In genomic region chr20:49231461-49231860, GRCh38 we compare ENCODE assay signal across 24 cellular contexts. TPM values are rescaled to one million over a fixed set of nuclear protein-coding genes. Genes with fewer than 3 reads are reported as not detected.
DNase-seq lines count a peak whose midpoint lies in the region; ATAC-seq and TF ChIP-seq lines count a peak whose summit lies in the region.
"Had no signal": no experiment of that assay in that cellular context is flagged by ENCODE, and none has a peak within 500 bp of the region (broad histone marks: within the 10 kb centered on the region; RNA-seq: fewer than 3 reads in every experiment).

No MANE protein-coding gene starts in this region.

- H3K27me3 ChIP-seq in SJCRH30, result no peaks in the 10 kb centered on the region
- no peaks in the 10 kb centered on the region for H3K27me3 ChIP-seq in spleen (replicated peaks in 1 of 7)
- H3K27me3 ChIP-seq: testis, vagina had no signal

- H3K27ac ChIP-seq in SJCRH30, result peak overlapping the region; percentile 94
- H3K27ac ChIP-seq in spleen, result peak overlapping the region in 4 of 8 donors; percentile 66 to 79 (median 71)
- H3K27ac ChIP-seq: testis, vagina had no signal

- intact Hi-C loops in Calu3 (cut with micrococcal nuclease; ENCODE audit: unreplicated experiment), result no loop called here
- intact Hi-C loops in spleen (cut with DNase I; ENCODE audit: low total_unique reads), result no loop called here

- H3K4me3 ChIP-seq in SJCRH30, result no peak overlapping the region
- H3K4me3 ChIP-seq in spleen, result no peak overlapping the region
- H3K4me3 ChIP-seq: GM23338, lung, skin epidermis, testis, vagina had no signal

- ATAC-seq in effector memory CD8-positive, alpha-beta T cell (replicated peaks), result no peak
- ATAC-seq in GM19351 (IDR thresholded peaks at IDR 0.05; ENCODE audit: unreplicated experiment) (no peak), HG03095 (IDR thresholded peaks at IDR 0.05; ENCODE audit: unreplicated experiment) (no peak)
- ATAC-seq: GM23338 had no signal

- CTCF ChIA-PET in Calu3 (lab: Charles Lee), result interaction anchor here (0.6 to 1.2 kb wide), 2 partner anchors 12 to 15 kb away, joined by 3 read pairs; no protein-coding TSS in a partner anchor

- H3K4me1 ChIP-seq in SJCRH30 (peaks cover 40% of the 10 kb centered on the region), spleen (peaks cover 0 to 18% (median 13%) of the 10 kb centered on the region in 6 donors)
- H3K4me1 ChIP-seq: testis, vagina had no signal

- peaks cover 68% of the 10 kb centered on the region for H3K36me3 ChIP-seq in SJCRH30
- peaks cover 18 to 100% (median 96%) of the 10 kb centered on the region in 6 donors for H3K36me3 ChIP-seq in spleen

- H3K4me1 Mint-ChIP-seq in Calu3 (ENCODE audit: low read depth, unreplicated experiment), result no peaks in the 10 kb centered on the region
- peaks cover 4 to 7% of the 10 kb centered on the region in 2 donors for H3K4me1 Mint-ChIP-seq in effector memory CD8-positive, alpha-beta T cell (ENCODE audit: low read depth in 2 of 2)
- H3K4me1 Mint-ChIP-seq: GM23338 had no signal

- no peaks in the 10 kb centered on the region for H3K27me3 Mint-ChIP-seq in Calu3 (ENCODE audit: unreplicated experiment)
- no peaks in the 10 kb centered on the region for H3K27me3 Mint-ChIP-seq in effector memory CD8-positive, alpha-beta T cell
- H3K27me3 Mint-ChIP-seq: activated naive CD8-positive, alpha-beta T cell; CD4-positive, alpha-beta T cell had no signal

- no peak overlapping the region for H3K27ac Mint-ChIP-seq in Calu3 (ENCODE audit: unreplicated experiment)
- H3K27ac Mint-ChIP-seq in effector memory CD8-positive, alpha-beta T cell, result peak overlapping the region; percentile 79 to 84
- H3K27ac Mint-ChIP-seq: activated naive CD8-positive, alpha-beta T cell; CD4-positive, alpha-beta T cell; GM23338 had no signal

- no peak for TF ChIP-seq POLR2A in spleen (IDR thresholded peaks at IDR 0.05)

- 71 to 98% (median 85%) methylated on average over 7 of the region's 7 CpGs for WGBS in spleen, 5 donors

- no peak overlapping the region for H3K4me3 Mint-ChIP-seq in Calu3 (ENCODE audit: low read depth, unreplicated experiment)
- no peak overlapping the region for H3K4me3 Mint-ChIP-seq in effector memory CD8-positive, alpha-beta T cell
- H3K4me3 Mint-ChIP-seq: activated naive CD8-positive, alpha-beta T cell; CD4-positive, alpha-beta T cell; GM23338 had no signal

- H3K9me3 ChIP-seq in SJCRH30 (replicated peaks), result no peaks in the 10 kb centered on the region
- no peaks in the 10 kb centered on the region for H3K9me3 ChIP-seq in spleen
- H3K9me3 ChIP-seq: testis, vagina had no signal

- peaks cover 86% of the 10 kb centered on the region for H3K36me3 Mint-ChIP-seq in Calu3 (ENCODE audit: insufficient read depth, unreplicated experiment)
- peaks cover 88% of the 10 kb centered on the region for H3K36me3 Mint-ChIP-seq in effector memory CD8-positive, alpha-beta T cell (ENCODE audit: insufficient read depth)

- no peak for TF ChIP-seq CTCF in Calu3 (IDR thresholded peaks at IDR 0.05; ENCODE audit: unreplicated experiment)
- no peak for TF ChIP-seq CTCF in spleen (IDR thresholded peaks at IDR 0.05 in 8 of 11, conservative IDR thresholded peaks at IDR 0.05 in 3 of 11)

- H3K9me3 Mint-ChIP-seq in Calu3 (ENCODE audit: low read depth, unreplicated experiment), result no peaks in the 10 kb centered on the region
- no peaks in the 10 kb centered on the region for H3K9me3 Mint-ChIP-seq in effector memory CD8-positive, alpha-beta T cell
- H3K9me3 Mint-ChIP-seq: CD4-positive, alpha-beta T cell; GM23338 had no signal

- BruUV-seq in Calu3 (replicated peaks; lab: Mats Ljungman, UMichigan), result TSS peak; percentile 8

- no peak for DNase-seq in Calu3
- DNase-seq in SJCRH30, result peak; percentile 68 to 78
- DNase-seq in effector memory CD8-positive, alpha-beta T cell, result no peak
- peak; percentile 14 for DNase-seq in spleen
- DNase-seq in DMS 273 treated with DMSO at 0.1 percent for 48 hours (lab: John Stamatoyannopoulos, UW), result no peak
- DNase-seq: activated CD4-positive, alpha-beta T cell treated with anti-CD3 and anti-CD28 coated beads for 48 hours; activated CD8-positive, alpha-beta memory T cell treated with anti-CD3 and anti-CD28 coated beads, Interleukin-2, amount 50 U/mL, for 4 hours; CD4-positive, alpha-beta T cell; central memory CD4-positive, alpha-beta T cell; DMS153; Karpas-422; kidney glomerular epithelial cell; NCI-H510A; occipital lobe; stimulated activated naive CD4-positive, alpha-beta T cell; T-helper 2 cell; testis had no signal

RNA-seq across cellular contexts. Expression of gene DDX27, which starts 12.2 kb away (rescaled TPM):
- 87.3 and 96.0 TPM in 2 replicates for total RNA-seq in Calu3 (2022)
- total RNA-seq in SJCRH30 (2014; rRNA removed; shearing (Covaris generic)), result 103 and 114 TPM in 2 replicates
- total RNA-seq in spleen, result 10 to 100 TPM; 32.3 to 39.0 (median 36.8) TPM
- 10 to 100 TPM; 30.2 to 38.7 (median 33.3) TPM for polyA plus RNA-seq in spleen

RNA-seq across cellular contexts. Expression of gene STAU1, which starts 43.3 kb away (rescaled TPM):
- 147 and 155 TPM in 2 replicates for total RNA-seq in Calu3 (2022)
- total RNA-seq in SJCRH30 (2014; rRNA removed; shearing (Covaris generic)), result 133 and 135 TPM in 2 replicates
- 10 to 100 TPM; 55.8 to 76.9 (median 62.2) TPM for total RNA-seq in spleen
- polyA plus RNA-seq in spleen, result 10 to 100 TPM; 18.5 to 26.7 (median 20.1) TPM

RNA-seq across cellular contexts. Expression of gene ZNFX1, which starts 46.4 kb away (rescaled TPM):
- total RNA-seq in Calu3 (2022) (94.1 and 156 TPM in 2 replicates), spleen (10 to 100 TPM; 48.0 to 68.9 (median 54.9) TPM)
- total RNA-seq in SJCRH30 (2014; rRNA removed; shearing (Covaris generic)), result 23.8 and 25.5 TPM in 2 replicates
- polyA plus RNA-seq in spleen, result 10 to 100 TPM in 1 of 3 donors, 1 to 10 TPM in 2; 5.8 to 11.9 (median 6.6) TPM

Comparison
In these comparisons a context has a peak if more than half of its experiments do, and no peak if none do; other contexts are left out.
1. DNase-seq: peak in SJCRH30 (2 of 2) and spleen (single experiment); none in Calu3 (single experiment), effector memory CD8-positive, alpha-beta T cell (0 of 3) and DMS 273 treated with DMSO at 0.1 percent for 48 hours (single experiment).